ENCODE assay signal across 22 cellular contexts in genomic region chr3:78845605-78846004, GRCh38.
"Had no signal": no experiment of that assay in that cellular context is flagged by ENCODE, and none has a peak within 500 bp of the region (broad histone marks: within the 10 kb centered on the region; RNA-seq: fewer than 3 reads in every experiment).

No MANE protein-coding gene starts in this region.

- H3K4me2 ChIP-seq: KMS-11 had no signal

- H3K4me3 ChIP-seq: breast epithelium had no signal

- H3K9me3 ChIP-seq: breast epithelium had no signal

- H3K9me3 Mint-ChIP-seq: activated CD4-positive, alpha-beta T cell treated with anti-CD3 and anti-CD28 coated beads, Interleukin-2, amount 10 ng/mL, durations not matched to agents 7 days and 5 days; activated naive CD8-positive, alpha-beta T cell treated with anti-CD3 and anti-CD28 coated beads for 36 hours had no signal

- H3K27ac Mint-ChIP-seq: activated CD4-positive, alpha-beta memory T cell treated with anti-CD3 and anti-CD28 coated beads for 36 hours; activated CD4-positive, alpha-beta T cell treated with anti-CD3 and anti-CD28 coated beads, Interleukin-2, amount 10 ng/mL, durations not matched to agents 7 days and 5 days; activated naive CD8-positive, alpha-beta T cell treated with anti-CD3 and anti-CD28 coated beads for 36 hours; T-helper 17 cell had no signal

- H3K4me3 Mint-ChIP-seq: activated CD4-positive, alpha-beta memory T cell treated with anti-CD3 and anti-CD28 coated beads for 36 hours; activated CD4-positive, alpha-beta T cell treated with anti-CD3 and anti-CD28 coated beads, Interleukin-2, amount 10 ng/mL, durations not matched to agents 7 days and 5 days; activated naive CD8-positive, alpha-beta T cell treated with anti-CD3 and anti-CD28 coated beads for 36 hours; activated T-cell treated with anti-CD3 and anti-CD28 coated beads, Interleukin-2, amount 50 U/mL, for 4 hours; T-helper 17 cell had no signal

- H3K36me3 ChIP-seq: breast epithelium had no signal

- H3K9ac ChIP-seq: KMS-11 had no signal

- DNase-seq: activated CD4-positive, alpha-beta memory T cell treated with anti-CD3 and anti-CD28 coated beads for 36 hours; activated CD4-positive, alpha-beta T cell treated with anti-CD3 and anti-CD28 coated beads, Interleukin-2, amount 10 ng/mL, durations not matched to agents 7 days and 5 days; activated CD4-positive, CD25-positive, alpha-beta regulatory T cell; activated CD8-positive, alpha-beta memory T cell treated with anti-CD3 and anti-CD28 coated beads for 24 hours; activated effector memory CD4-positive, alpha-beta T cell treated with anti-CD3 and anti-CD28 coated beads, Interleukin-2, amount 50 U/mL, for 16 hours; activated naive CD4-positive, alpha-beta T cell treated with Interleukin-2 at 50 U/mL for 16 hours; activated naive CD8-positive, alpha-beta T cell treated with anti-CD3 and anti-CD28 coated beads for 36 hours; activated T-cell treated with anti-CD3 and anti-CD28 coated beads, Interleukin-2, amount 50 U/mL, for 4 hours; anterior cingulate cortex; caudate nucleus; NCI-H1092; NCI-H1417; NCI-H1694 treated with DMSO at 0.1 percent for 48 hours; NCI-H2029 treated with DMSO at 0.1 percent for 48 hours; NCI-H345; NCI-H510A treated with DMSO at 0.1 percent for 48 hours; PC-3; SHP77 treated with DMSO at 0.1 percent for 48 hours; T-helper 17 cell; T1000 had no signal

- H3K27me3 ChIP-seq: breast epithelium had no signal

- H3K4me1 ChIP-seq: breast epithelium had no signal

- H3K4me1 Mint-ChIP-seq: activated CD4-positive, alpha-beta T cell treated with anti-CD3 and anti-CD28 coated beads, Interleukin-2, amount 10 ng/mL, durations not matched to agents 7 days and 5 days; T-helper 17 cell had no signal

- ATAC-seq: activated T-cell treated with anti-CD3 and anti-CD28 coated beads, Interleukin-2, amount 50 U/mL, for 4 hours; PC-3; T-helper 17 cell had no signal

- H3K27me3 Mint-ChIP-seq: activated CD4-positive, alpha-beta memory T cell treated with anti-CD3 and anti-CD28 coated beads for 36 hours; activated CD4-positive, alpha-beta T cell treated with anti-CD3 and anti-CD28 coated beads, Interleukin-2, amount 10 ng/mL, durations not matched to agents 7 days and 5 days; activated naive CD8-positive, alpha-beta T cell treated with anti-CD3 and anti-CD28 coated beads for 36 hours; T-helper 17 cell had no signal

- H3K36me3 Mint-ChIP-seq: activated CD4-positive, alpha-beta memory T cell treated with anti-CD3 and anti-CD28 coated beads for 36 hours; activated naive CD8-positive, alpha-beta T cell treated with anti-CD3 and anti-CD28 coated beads for 36 hours had no signal

- H3K27ac ChIP-seq: breast epithelium, KMS-11 had no signal
